Comparison of ENCODE assay signal across 18 cellular contexts in genomic region chr5:135062216-135063055, GRCh38. TPM values are rescaled to one million over a fixed set of nuclear protein-coding genes. Genes with fewer than 3 reads are reported as not detected.
DNase-seq lines count a peak whose midpoint lies in the region; ATAC-seq and TF ChIP-seq lines count a peak whose summit lies in the region.
"Had no signal": no experiment of that assay in that cellular context is flagged by ENCODE, and none has a peak within 500 bp of the region (broad histone marks: within the 10 kb centered on the region; RNA-seq: fewer than 3 reads in every experiment).

No MANE protein-coding gene starts in this region.

- no peak overlapping the region for H4K91ac ChIP-seq in neuronal stem cell (ENCODE audit: low read depth, low read length, poor library complexity)

- no peaks in the 10 kb centered on the region for H3K36me3 Mint-ChIP-seq in chondrocyte (ENCODE audit: low read depth)
- H3K36me3 Mint-ChIP-seq: CD8-positive, alpha-beta T cell had no signal

- H4K20me1 ChIP-seq in SK-N-SH (ENCODE audit: insufficient read depth) = no peaks in the 10 kb centered on the region
- H4K20me1 ChIP-seq: BLaER1 treated with 17β-estradiol and CSF1 and Interleukin-3, amounts not matched to agents 10 nM and 100 nM had no signal

- ATAC-seq in HG03159 (IDR thresholded peaks at IDR 0.05; ENCODE audit: unreplicated experiment) = no peak
- ATAC-seq: CD8-positive, alpha-beta T cell; GM12878 had no signal

- no peaks in the 10 kb centered on the region for H3K36me3 ChIP-seq in BE2C
- no peaks in the 10 kb centered on the region for H3K36me3 ChIP-seq in neuronal stem cell (replicated peaks in 1 of 2; ENCODE audit: control insufficient read depth in 2 of 2, insufficient read depth in 2 of 2, low read length in 2 of 2)
- no peaks in the 10 kb centered on the region for H3K36me3 ChIP-seq in SK-N-SH (replicated peaks in 1 of 2; ENCODE audit: control insufficient read depth in 1 of 2, insufficient read depth in 2 of 2, low read length in 1 of 2)
- H3K36me3 ChIP-seq: BLaER1 treated with 17β-estradiol and CSF1 and Interleukin-3, amounts not matched to agents 10 nM and 100 nM had no signal

- TF ChIP-seq RAD21 in SK-N-SH (IDR thresholded peaks at IDR 0.05; ENCODE audit: low read length) = no peak

- POLR2A ChIA-PET in SK-N-SH (lab: Yijun Ruan, JAX) = no interaction called here

- H3K27ac Mint-ChIP-seq in chondrocyte (ENCODE audit: unreplicated experiment) = no peak overlapping the region
- H3K27ac Mint-ChIP-seq: CD8-positive, alpha-beta T cell had no signal

- no peak overlapping the region for H3K4me2 ChIP-seq in neuronal stem cell (ENCODE audit: insufficient read depth, low read length, poor library complexity, severe bottlenecking)
- no peak overlapping the region for H3K4me2 ChIP-seq in SK-N-SH
- H3K4me2 ChIP-seq: BLaER1 treated with 17β-estradiol and CSF1 and Interleukin-3, amounts not matched to agents 10 nM and 100 nM had no signal

- no peak overlapping the region for H2BK12ac ChIP-seq in neuronal stem cell (ENCODE audit: low read length)

- H3K27ac ChIP-seq in neuronal stem cell (replicated peaks; ENCODE audit: low read length) = no peak overlapping the region
- H3K27ac ChIP-seq in SK-N-SH (ENCODE audit: low read depth in 2 of 2, low read length in 1 of 2) = no peak overlapping the region
- H3K27ac ChIP-seq: BLaER1 treated with 17β-estradiol and CSF1 and Interleukin-3, amounts not matched to agents 10 nM and 100 nM had no signal

- no peak overlapping the region for H2BK15ac ChIP-seq in neuronal stem cell (ENCODE audit: low read length)

- H3K4me1 Mint-ChIP-seq in chondrocyte (ENCODE audit: low read depth) = no peaks in the 10 kb centered on the region

- H3K18ac ChIP-seq in neuronal stem cell (ENCODE audit: low read length) = peak overlapping the region; percentile 52

- no peaks in the 10 kb centered on the region for H3K9me3 Mint-ChIP-seq in chondrocyte (ENCODE audit: low read depth)
- H3K9me3 Mint-ChIP-seq: CD8-positive, alpha-beta T cell had no signal

- H3K4me3 ChIP-seq in BE2C (ENCODE audit: low read depth, low read length) (no peak overlapping the region), neuronal stem cell (ENCODE audit: low read length in 2 of 2) (no peak overlapping the region), SK-N-SH (ENCODE audit: low read depth in 2 of 2, low read length in 1 of 2) (no peak overlapping the region)
- H3K4me3 ChIP-seq: BLaER1 treated with 17β-estradiol and CSF1 and Interleukin-3, amounts not matched to agents 10 nM and 100 nM; GM12878 had no signal

- no peaks in the 10 kb centered on the region for H3K9me2 ChIP-seq in SK-N-SH

- no peak overlapping the region for H3K23ac ChIP-seq in neuronal stem cell (ENCODE audit: low read depth, low read length, poor library complexity)

- no peak overlapping the region for H2BK120ac ChIP-seq in neuronal stem cell (ENCODE audit: low read depth, low read length)

- H3K27me3 ChIP-seq in BE2C (no peaks in the 10 kb centered on the region), neuronal stem cell (ENCODE audit: control insufficient read depth in 3 of 3, insufficient read depth in 3 of 3, low read depth in 1 of 3, low read length in 3 of 3) (peaks cover 0 to 83% (median 12%) of the 10 kb centered on the region in 3 experiments), SK-N-SH (ENCODE audit: insufficient read depth) (no peaks in the 10 kb centered on the region; the same call in 1 of the 2 replicates)
- H3K27me3 ChIP-seq: BLaER1 treated with 17β-estradiol and CSF1 and Interleukin-3, amounts not matched to agents 10 nM and 100 nM had no signal

- H3K9ac ChIP-seq in neuronal stem cell (ENCODE audit: low read depth, low read length, poor library complexity) = no peak overlapping the region
- no peak overlapping the region for H3K9ac ChIP-seq in SK-N-SH
- H3K9ac ChIP-seq: BLaER1 treated with 17β-estradiol and CSF1 and Interleukin-3, amounts not matched to agents 10 nM and 100 nM had no signal

- peaks cover 59% of the 10 kb centered on the region for H3K27me3 Mint-ChIP-seq in chondrocyte (ENCODE audit: low read depth)

- H3K4ac ChIP-seq in neuronal stem cell (ENCODE audit: low read length) = no peak overlapping the region

- H3K79me2 ChIP-seq in SK-N-SH (ENCODE audit: insufficient read depth) = no peaks in the 10 kb centered on the region

- H2AFZ ChIP-seq in neuronal stem cell (ENCODE audit: low read length) (no peak overlapping the region), SK-N-SH (ENCODE audit: low read depth) (no peak overlapping the region)

- WGBS in neuronal stem cell (ENCODE audit: extremely low coverage in 2 of 2, insufficient read length in 2 of 2, insufficient replicate concordance in 1 of 2), 2 donors = no CpG with 5 or more reads among the region's 17 CpGs
- WGBS in SK-N-SH (ENCODE audit: low lambda C conversion rate) = 50% methylated on average over 9 of the region's 17 CpGs

- no peaks in the 10 kb centered on the region for H3F3A ChIP-seq in SK-N-SH (replicated peaks; ENCODE audit: insufficient read depth)

- H3K9me3 ChIP-seq in BE2C (no peaks in the 10 kb centered on the region), neuronal stem cell (replicated peaks in 1 of 2; ENCODE audit: control insufficient read depth in 2 of 2, insufficient read depth in 1 of 2, low read depth in 1 of 2, low read length in 2 of 2) (no peaks in the 10 kb centered on the region), SK-N-SH (no peaks in the 10 kb centered on the region)
- H3K9me3 ChIP-seq: BLaER1 treated with 17β-estradiol and CSF1 and Interleukin-3, amounts not matched to agents 10 nM and 100 nM had no signal

- no peaks in the 10 kb centered on the region for H3K4me1 ChIP-seq in BE2C
- H3K4me1 ChIP-seq in neuronal stem cell (ENCODE audit: control insufficient read depth in 2 of 2, insufficient read depth in 1 of 2, low read depth in 1 of 2, low read length in 2 of 2) = peaks cover 0 to 6% of the 10 kb centered on the region in 2 donors
- H3K4me1 ChIP-seq in SK-N-SH (ENCODE audit: control insufficient read depth in 1 of 2, insufficient read depth in 2 of 2, low read depth in 1 of 2, low read length in 1 of 2) = no peaks in the 10 kb centered on the region; a peak in 1 of 4 replicates
- H3K4me1 ChIP-seq: BLaER1 treated with 17β-estradiol and CSF1 and Interleukin-3, amounts not matched to agents 10 nM and 100 nM had no signal

- TF ChIP-seq CTCF in BE2C (IDR thresholded peaks at IDR 0.05; ENCODE audit: low read depth, low read length) (no peak), chondrocyte (IDR thresholded peaks at IDR 0.05) (no peak), SK-N-SH (IDR thresholded peaks at IDR 0.05) (no peak)

- DNase-seq in BE2C = peak; percentile 5
- DNase-seq in chondrocyte (ENCODE audit: low spot score) = peak; percentile 82
- peak; percentile 15 for DNase-seq in left kidney (ENCODE audit: low read depth, low spot score)
- DNase-seq in neuronal stem cell (ENCODE audit: low spot score) = no peak
- no peak for DNase-seq in NCI-H1417 (lab: John Stamatoyannopoulos, UW)
- no peak for DNase-seq in stimulated activated CD4-positive, alpha-beta T cell treated with anti-CD3 and anti-CD28 coated beads, Interleukin-2, amount 100 ng/mL, for 48 hours
- no peak for DNase-seq in SK-N-SH
- DNase-seq: 8988T; Calu3; CD8-positive, alpha-beta T cell; DMS53; DND-41; EL; HCEC 1CT; IMR-90 had no signal

- H3K14ac ChIP-seq in neuronal stem cell (ENCODE audit: low read length) = no peak overlapping the region

- no peak for TF ChIP-seq EP300 in SK-N-SH (IDR thresholded peaks at IDR 0.05; ENCODE audit: borderline replicate concordance in 1 of 2, low read depth in 1 of 2, low read length in 1 of 2)

- no peak overlapping the region for H2BK5ac ChIP-seq in neuronal stem cell (ENCODE audit: low read length)

- no peak overlapping the region for H2AK5ac ChIP-seq in neuronal stem cell (ENCODE audit: low read depth, low read length)

- H4K8ac ChIP-seq in neuronal stem cell (ENCODE audit: low read depth, low read length) = no peak overlapping the region

- H3K79me1 ChIP-seq in neuronal stem cell (ENCODE audit: low read depth, low read length) = no peaks in the 10 kb centered on the region

- CTCF ChIA-PET in SK-N-SH (lab: Yijun Ruan, JAX) = interaction anchor here (0.6 to 1.8 kb wide), 3 partner anchors 100 to 157 kb away, joined by 3 to 7 read pairs (median 4); partner anchors contain the start of gene PCBD2

- H3K4me3 Mint-ChIP-seq in chondrocyte (ENCODE audit: unreplicated experiment) = no peak overlapping the region
- H3K4me3 Mint-ChIP-seq: CD8-positive, alpha-beta T cell had no signal

TF ChIP-seq in SK-N-SH, 30 proteins besides CTCF, POLR2A, EP300 and RAD21:
- no peak for TF ChIP-seq USF2 (IDR thresholded peaks at IDR 0.05; ENCODE audit: borderline replicate concordance, low read depth, low read length)
- no peak for TF ChIP-seq RFX5 (IDR thresholded peaks at IDR 0.05; ENCODE audit: low read length)
- TF ChIP-seq EZH2phosphoT487 (IDR thresholded peaks at IDR 0.05; ENCODE audit: borderline replicate concordance, low read depth) = no peak
- TF ChIP-seq POLR2AphosphoS5 (IDR thresholded peaks at IDR 0.05; ENCODE audit: low read depth, low read length) = no peak
- no peak for TF ChIP-seq TCF12 (IDR thresholded peaks at IDR 0.05)
- TF ChIP-seq IRF3 (IDR thresholded peaks at IDR 0.05; ENCODE audit: low read depth, low read length) = no peak

RNA-seq across cellular contexts. Expression of gene PITX1, which starts 28.4 kb away (rescaled TPM):
- 17.7 TPM for polyA plus RNA-seq in BE2C (2012; ENCODE audit: insufficient read depth, insufficient read length, low read depth)
- total RNA-seq in chondrocyte = 0.18 TPM in 1 of 3 replicates, not detected in the others
- 0.17 TPM for polyA plus RNA-seq in neuronal stem cell (2013, experiment 1 of 2)
- 0.14 TPM for polyA plus RNA-seq in neuronal stem cell (2013, experiment 2 of 2)
- polyA plus RNA-seq in SK-N-SH (2012; rRNA removed) = not detected in 2 replicates
- 0.13 TPM in 1 of 2 replicates, not detected in the other for polyA plus RNA-seq in SK-N-SH (2012; cell fraction: cytosol; rRNA removed)
- not detected in 2 replicates for polyA plus RNA-seq in SK-N-SH (2012; cell fraction: nucleus; rRNA removed)
- total RNA-seq: CD8-positive, alpha-beta T cell had no signal

Comparison
In these comparisons a context has a peak if more than half of its experiments do, and no peak if none do; other contexts are left out.
1. DNase-seq: peak in BE2C (single experiment), chondrocyte (single experiment) and left kidney (single experiment); none in neuronal stem cell (single experiment), NCI-H1417 (0 of 3), stimulated activated CD4-positive, alpha-beta T cell treated with anti-CD3 and anti-CD28 coated beads, Interleukin-2, amount 100 ng/mL, for 48 hours (0 of 2) and SK-N-SH (single experiment).